ENCODE assay signal across 9 cellular contexts in the genomic region with DNA sequence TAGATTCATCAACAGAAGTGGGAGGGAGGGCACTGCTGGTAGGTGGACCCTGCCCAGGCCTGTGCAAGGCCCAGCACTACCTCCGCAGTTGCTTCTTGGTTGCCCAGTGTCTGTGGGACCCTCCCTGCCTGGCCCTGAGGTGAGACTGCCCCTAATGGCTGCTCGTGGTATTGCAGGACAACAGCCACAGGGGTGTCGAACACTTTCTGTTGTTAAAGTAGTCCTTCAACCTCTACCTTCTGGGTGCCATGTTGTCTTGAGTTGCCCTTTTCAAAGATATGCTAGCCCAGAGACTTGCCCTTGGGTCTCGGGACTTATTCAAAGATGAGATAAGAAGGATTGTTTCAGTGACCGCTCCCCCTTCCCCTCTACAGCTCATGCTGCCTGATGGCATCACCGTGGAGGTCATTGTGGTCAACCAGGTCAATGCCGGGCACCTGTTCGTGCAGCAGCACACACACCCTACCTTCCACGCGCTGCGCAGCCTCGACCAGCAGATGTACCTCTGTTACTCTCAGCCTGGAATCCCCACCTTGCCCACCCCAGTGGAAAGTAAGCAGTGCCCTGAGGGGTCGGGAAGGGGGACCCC. TPM values are rescaled to one million over a fixed set of nuclear protein-coding genes. Genes with fewer than 3 reads are reported as not detected.
DNase-seq lines count a peak whose midpoint lies in the region; ATAC-seq lines count a peak whose summit lies in the region.
"Had no signal": no experiment of that assay in that cellular context is flagged by ENCODE, and none has a peak within 500 bp of the region (broad histone marks: within the 10 kb centered on the region; RNA-seq: fewer than 3 reads in every experiment).

No MANE protein-coding gene starts in this region.

- ATAC-seq in naive thymus-derived CD4-positive, alpha-beta T cell: peak; percentile 81
- peak; percentile 60 for ATAC-seq in stimulated activated naive CD8-positive, alpha-beta T cell treated with anti-CD3 and anti-CD28 coated beads, Interleukin-15, Interleukin-2, amounts not matched to agents 100 U/mL and 50 U/mL, for 24 hours
- ATAC-seq in GM18498 (IDR thresholded peaks at IDR 0.05; ENCODE audit: unreplicated experiment): no peak

- intact Hi-C loops in naive thymus-derived CD4-positive, alpha-beta T cell (cut with micrococcal nuclease): loop anchor here in 1 of 2 donors (1.0 to 5.0 kb wide), 5 partner anchors 29 to 153 kb away; a partner anchor contains a TSS

- H3K4me3 Mint-ChIP-seq in naive thymus-derived CD4-positive, alpha-beta T cell: no peak overlapping the region
- H3K4me3 Mint-ChIP-seq: activated naive CD8-positive, alpha-beta T cell had no signal

- CTCF ChIA-PET in naive thymus-derived CD4-positive, alpha-beta T cell (lab: Charles Lee): interaction anchor here (0.9 kb wide), 1 partner anchor 11 kb away, joined by 3 read pairs; no protein-coding TSS in a partner anchor

- no peak overlapping the region for H3K27ac ChIP-seq in naive thymus-derived CD4-positive, alpha-beta T cell (ENCODE audit: low read depth, low read length)

- peaks cover 0 to 89% (median 34%) of the 10 kb centered on the region in 3 experiments for H3K36me3 ChIP-seq in naive thymus-derived CD4-positive, alpha-beta T cell (ENCODE audit: control insufficient read depth in 2 of 3, insufficient read depth in 3 of 3, low read length in 3 of 3)

- POLR2A ChIA-PET in naive thymus-derived CD4-positive, alpha-beta T cell (lab: Charles Lee): interaction anchor here (0.7 kb wide), 1 partner anchor 1060 kb away, joined by 3 read pairs; no protein-coding TSS in a partner anchor

- H3K9me3 ChIP-seq in naive thymus-derived CD4-positive, alpha-beta T cell (ENCODE audit: control insufficient read depth in 2 of 3, low read length in 3 of 3): no peaks in the 10 kb centered on the region

- H3K9me3 Mint-ChIP-seq in naive thymus-derived CD4-positive, alpha-beta T cell: no peaks in the 10 kb centered on the region

- peaks cover 0 to 4% (median 0%) of the 10 kb centered on the region in 7 donors for H3K4me1 Mint-ChIP-seq in naive thymus-derived CD4-positive, alpha-beta T cell

- H3K27me3 Mint-ChIP-seq in naive thymus-derived CD4-positive, alpha-beta T cell: no peaks in the 10 kb centered on the region
- H3K27me3 Mint-ChIP-seq: activated naive CD8-positive, alpha-beta T cell had no signal

- no peak overlapping the region for H3K4me3 ChIP-seq in naive thymus-derived CD4-positive, alpha-beta T cell (ENCODE audit: low read length)

- H3K4me1 ChIP-seq in naive thymus-derived CD4-positive, alpha-beta T cell (ENCODE audit: control insufficient read depth in 2 of 2, insufficient read depth in 2 of 2, low read length in 2 of 2): no peaks in the 10 kb centered on the region

- peaks cover 0 to 50% (median 17%) of the 10 kb centered on the region in 5 donors for H3K36me3 Mint-ChIP-seq in naive thymus-derived CD4-positive, alpha-beta T cell

- H3K27ac Mint-ChIP-seq in naive thymus-derived CD4-positive, alpha-beta T cell: no peak overlapping the region
- H3K27ac Mint-ChIP-seq: activated naive CD8-positive, alpha-beta T cell had no signal

- DNase-seq in Daoy (ENCODE audit: low read depth) (peak; percentile 37), HUDEP-2 (lab: John Stamatoyannopoulos, UW; ENCODE audit: unreplicated experiment in 76 of 76) (peak in 42 of 76 experiments; percentile 5 to 68 (median 34)), dermis microvascular lymphatic vessel endothelial cell (ENCODE audit: low read depth in 2 of 2) (peak; percentile 14 to 34), GF-D8 (lab: John Stamatoyannopoulos, UW) (no peak)
- peak; percentile 76 for DNase-seq in activated CD4-positive, alpha-beta T cell treated with anti-CD3 and anti-CD28 coated beads for 48 hours
- peak; percentile 24 to 72 (median 52) for DNase-seq in naive thymus-derived CD4-positive, alpha-beta T cell
- peak; percentile 76 for DNase-seq in stimulated activated naive CD8-positive, alpha-beta T cell treated with anti-CD3 and anti-CD28 coated beads, Interleukin-15, Interleukin-2, amounts not matched to agents 100 U/mL and 50 U/mL, for 24 hours

- H3K27me3 ChIP-seq in naive thymus-derived CD4-positive, alpha-beta T cell (ENCODE audit: control insufficient read depth in 2 of 2, insufficient read depth in 2 of 2, low read length in 2 of 2): no peaks in the 10 kb centered on the region

RNA-seq across cellular contexts. Expression of a gene that starts 29.1 kb away (rescaled TPM):
- 27.2 and 30.1 TPM in 2 replicates for total RNA-seq in Daoy (2014; rRNA removed; shearing (Covaris generic))
- 22.1 and 23.3 TPM in 2 replicates for total RNA-seq in dermis microvascular lymphatic vessel endothelial cell
- total RNA-seq in naive thymus-derived CD4-positive, alpha-beta T cell: 10 to 100 TPM; 22.2 to 35.8 (median 34.3) TPM
- 10 to 100 TPM; 13.2 to 26.6 TPM for polyA plus RNA-seq in naive thymus-derived CD4-positive, alpha-beta T cell
